29 cellular contexts compared by ENCODE assay signal in the genomic region with DNA sequence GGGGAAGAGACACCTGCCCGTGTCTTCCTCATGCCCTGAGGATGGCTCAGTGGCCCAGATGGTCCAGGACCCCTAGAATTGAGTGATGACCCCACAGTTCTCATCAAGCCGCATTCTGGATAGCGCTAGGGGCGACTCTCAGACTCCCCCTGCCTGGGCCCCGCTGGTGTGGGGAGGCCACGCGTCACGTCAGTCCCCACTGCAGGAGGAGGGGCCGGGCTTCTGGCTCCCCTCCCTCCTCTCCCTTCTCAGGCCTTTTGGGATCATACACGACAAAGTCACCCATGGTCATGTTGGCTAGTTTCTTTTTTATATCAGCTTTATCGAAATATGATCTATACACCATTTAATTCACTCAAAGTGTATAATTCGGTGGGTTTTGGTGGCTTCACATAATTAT.
"Had no signal": no experiment of that assay in that cellular context is flagged by ENCODE, and none has a peak within 500 bp of the region (broad histone marks: within the 10 kb centered on the region; RNA-seq: fewer than 3 reads in every experiment).

No MANE protein-coding gene starts in this region.

- H3K36me3 Mint-ChIP-seq: activated naive CD8-positive, alpha-beta T cell; brain; type B pancreatic cell had no signal

- H3K79me2 ChIP-seq: hepatocyte had no signal

- H3K4me1 Mint-ChIP-seq: activated CD4-positive, alpha-beta T cell treated with anti-CD3 and anti-CD28 coated beads for 36 hours had no signal

- H3K4me2 ChIP-seq: hepatocyte, smooth muscle cell had no signal

- H3K4me3 ChIP-seq: ascending aorta, cardiac muscle cell, colonic mucosa, gastroesophageal sphincter, hepatocyte, pancreas, psoas muscle, smooth muscle cell, thoracic aorta, vagina had no signal

- H3K36me3 ChIP-seq: cardiac muscle cell, colonic mucosa, pancreas, vagina had no signal

- H3K9me3 ChIP-seq: ascending aorta, colonic mucosa, gastroesophageal sphincter, neutrophil, pancreas, psoas muscle, thoracic aorta, vagina had no signal

- H3K27me3 Mint-ChIP-seq: activated CD4-positive, alpha-beta T cell treated with anti-CD3 and anti-CD28 coated beads for 36 hours; activated naive CD8-positive, alpha-beta T cell; brain; T-cell; type B pancreatic cell had no signal

- H3K27ac Mint-ChIP-seq: activated CD4-positive, alpha-beta T cell treated with anti-CD3 and anti-CD28 coated beads for 36 hours; T-cell; T-helper 2 cell treated with Interferon-gamma antibody and Interleukin-4, amounts not matched to agents 5 μg/mL and 100 μg/mL, for 36 hours; type B pancreatic cell had no signal

- H3K9me3 Mint-ChIP-seq: brain; nephron progenitor cell; T-cell; T-helper 2 cell treated with Interferon-gamma antibody and Interleukin-4, amounts not matched to agents 5 μg/mL and 100 μg/mL, for 36 hours; type B pancreatic cell had no signal

- H3K4me1 ChIP-seq: colonic mucosa, pancreas, psoas muscle had no signal

- ATAC-seq: activated CD4-positive, alpha-beta T cell treated with anti-CD3 and anti-CD28 coated beads for 36 hours; gastroesophageal sphincter; psoas muscle; T-cell had no signal

- H3K27ac ChIP-seq: colonic mucosa, hepatocyte, neutrophil, pancreas, thoracic aorta, vagina had no signal

- DNase-seq: activated CD4-positive, alpha-beta T cell treated with anti-CD3 and anti-CD28 coated beads for 36 hours; activated CD4-positive, CD25-positive, alpha-beta regulatory T cell; activated CD8-positive, alpha-beta memory T cell treated with anti-CD3 and anti-CD28 coated beads for 24 hours; activated T-cell treated with anti-CD3 and anti-CD28 coated beads, Interleukin-2, amount 50 U/mL, for 1 hour; cerebellar nuclear complex; colonic mucosa; effector memory CD4-positive, alpha-beta T cell; islet precursor cell; left ventricle myocardium superior; nephron progenitor cell; psoas muscle; stimulated activated CD4-positive, alpha-beta T cell treated with anti-CD3 and anti-CD28 coated beads, Interleukin-1b, Interleukin-23, amount 100 ng/mL, for 48 hours; stimulated activated CD4-positive, alpha-beta T cell treated with anti-CD3 and anti-CD28 coated beads, Interleukin-4, amount 100 ng/mL, for 4 hours; stimulated activated CD8-positive, alpha-beta memory T cell treated with anti-CD3 and anti-CD28 coated beads, Interleukin-4, amount 100 ng/mL, for 48 hours; stimulated activated naive CD4-positive, alpha-beta T cell treated with Interleukin-2 at 50 U/mL for 16 hours; T-cell had no signal

- H2AFZ ChIP-seq: hepatocyte had no signal

- H3K4me3 Mint-ChIP-seq: activated CD4-positive, alpha-beta T cell treated with anti-CD3 and anti-CD28 coated beads for 36 hours; activated naive CD8-positive, alpha-beta T cell; brain; nephron progenitor cell; T-cell; T-helper 2 cell treated with Interferon-gamma antibody and Interleukin-4, amounts not matched to agents 5 μg/mL and 100 μg/mL, for 36 hours; type B pancreatic cell had no signal

- H3K27me3 ChIP-seq: ascending aorta, cardiac muscle cell, colonic mucosa, gastroesophageal sphincter, hepatocyte, neutrophil, pancreas, vagina had no signal
